ENCODE assay signal across 20 cellular contexts in the genomic region with DNA sequence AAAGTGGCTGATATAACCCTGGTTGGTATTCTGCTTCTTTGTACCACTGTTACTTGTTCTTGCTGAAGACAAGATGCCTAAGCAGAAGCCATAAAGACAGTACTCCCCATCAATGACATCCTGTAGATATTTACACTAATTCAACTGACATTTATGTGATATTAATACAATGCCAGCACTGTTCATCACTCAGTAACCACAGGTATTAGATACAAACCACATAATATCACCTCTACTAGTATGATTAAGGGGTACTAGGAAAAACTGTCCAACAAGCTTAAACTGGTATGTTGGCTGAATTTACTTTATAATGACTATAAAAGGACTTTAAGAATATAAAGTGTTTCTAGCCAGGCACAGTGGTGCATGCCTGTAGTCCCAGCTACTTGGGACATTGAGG.
A peak's percentile ranks its signal among the peaks of the same experiment; 100 is the strongest.
DNase-seq lines count a peak whose midpoint lies in the region; ATAC-seq and TF ChIP-seq lines count a peak whose summit lies in the region.
"Had no signal": no experiment of that assay in that cellular context is flagged by ENCODE, and none has a peak within 500 bp of the region (broad histone marks: within the 10 kb centered on the region; RNA-seq: fewer than 3 reads in every experiment).

No MANE protein-coding gene starts in this region.

- intact Hi-C loops in HCT116 (cut with micrococcal nuclease) = loop anchor here (1.0 kb wide), 1 partner anchor 21 kb away; no protein-coding TSS in a partner anchor

- H3K9ac ChIP-seq in HCT116 (ENCODE audit: low read length) (no peak overlapping the region), fibroblast of lung (ENCODE audit: insufficient read depth, low read length) (no peak overlapping the region)

- peak overlapping the region; percentile 1; the same call in 1 of the 2 replicates for H3K4me2 ChIP-seq in HCT116 (ENCODE audit: low read length)
- peak overlapping the region; percentile 25 for H3K4me2 ChIP-seq in fibroblast of lung (ENCODE audit: extremely low read depth, insufficient read depth, low read length)

- no peak overlapping the region for H2AFZ ChIP-seq in HCT116 (ENCODE audit: low read depth, low read length, poor library complexity, severe bottlenecking)
- no peak overlapping the region for H2AFZ ChIP-seq in fibroblast of lung (ENCODE audit: low read length)

- no peaks in the 10 kb centered on the region for H3K27me3 ChIP-seq in HCT116 (ENCODE audit: insufficient read depth, low read length)
- no peaks in the 10 kb centered on the region for H3K27me3 ChIP-seq in RWPE2 (ENCODE audit: insufficient read depth, poor library complexity, severe bottlenecking)
- H3K27me3 ChIP-seq in fibroblast of lung (ENCODE audit: control insufficient read depth, insufficient read depth, low read length) = no peaks in the 10 kb centered on the region
- H3K27me3 ChIP-seq: body of pancreas had no signal

- H3K4me3 ChIP-seq in HCT116 (replicated peaks in 1 of 2; ENCODE audit: low read depth in 1 of 2, low read length in 2 of 2) (no peak overlapping the region), RWPE2 (ENCODE audit: severe bottlenecking) (no peak overlapping the region), fibroblast of lung (replicated peaks in 1 of 4; ENCODE audit: control extremely low read depth in 1 of 4, insufficient read depth in 1 of 4, low read depth in 3 of 4, low read length in 4 of 4) (peak overlapping the region in 1 of 4 experiments; percentile 5)
- H3K4me3 ChIP-seq: body of pancreas had no signal

- H3K9me2 ChIP-seq in HCT116 (ENCODE audit: insufficient read depth) = no peaks in the 10 kb centered on the region

- H3K4me1 ChIP-seq in HCT116 (ENCODE audit: control insufficient read depth in 1 of 2, insufficient read depth in 2 of 2, low read length in 2 of 2) = peaks cover 7 to 29% of the 10 kb centered on the region in 2 experiments; a peak in 3 of 4 replicates
- peaks cover 71% of the 10 kb centered on the region for H3K4me1 ChIP-seq in RWPE2 (ENCODE audit: insufficient read depth, poor library complexity, severe bottlenecking)
- H3K4me1 ChIP-seq in fibroblast of lung (ENCODE audit: control insufficient read depth, extremely low read depth, insufficient read depth, low read length) = peaks cover 14% of the 10 kb centered on the region

- H3K36me3 ChIP-seq in HCT116 (ENCODE audit: control insufficient read depth in 1 of 2, insufficient read depth in 2 of 2, low read length in 2 of 2) (peaks cover 9 to 20% of the 10 kb centered on the region in 2 experiments; a peak in 2 of 4 replicates), RWPE2 (ENCODE audit: low read depth) (peaks cover 82% of the 10 kb centered on the region), fibroblast of lung (ENCODE audit: control insufficient read depth, insufficient read depth, low read length) (peaks cover 14% of the 10 kb centered on the region)

- peak overlapping the region; percentile 46; the same call in 1 of the 2 replicates for H3K27ac ChIP-seq in 22Rv1
- H3K27ac ChIP-seq in HCT116 (ENCODE audit: low read depth, low read length) = no peak overlapping the region
- H3K27ac ChIP-seq in RWPE2 (ENCODE audit: poor library complexity, severe bottlenecking) = peak overlapping the region; percentile 78
- no peak overlapping the region for H3K27ac ChIP-seq in fibroblast of lung (ENCODE audit: insufficient read depth, low read length)
- H3K27ac ChIP-seq: C4-2B had no signal

- H3K79me2 ChIP-seq in HCT116 (ENCODE audit: insufficient read depth, low read length) (peaks cover 97% of the 10 kb centered on the region), fibroblast of lung (ENCODE audit: control insufficient read depth, insufficient read depth, low read length) (peaks cover 97% of the 10 kb centered on the region)

- no peak for TF ChIP-seq CTCF in 22Rv1 (IDR thresholded peaks at IDR 0.05)
- TF ChIP-seq CTCF in HCT116 (IDR thresholded peaks at IDR 0.05 in 2 of 3, conservative IDR thresholded peaks at IDR 0.05 in 1 of 3; ENCODE audit: borderline replicate concordance in 1 of 3, insufficient read depth in 1 of 3, low read depth in 2 of 3, low read length in 2 of 3) = no peak
- TF ChIP-seq CTCF in RWPE2 (IDR thresholded peaks at IDR 0.05; ENCODE audit: poor library complexity, severe bottlenecking) = no peak
- TF ChIP-seq CTCF in fibroblast of lung (conservative IDR thresholded peaks at IDR 0.05 in 1 of 2, IDR thresholded peaks at IDR 0.05 in 1 of 2; ENCODE audit: low read depth in 1 of 2, low read length in 2 of 2) = no peak

- TF ChIP-seq RAD21 in HCT116 (IDR thresholded peaks at IDR 0.05; ENCODE audit: low read depth) = no peak

- TF ChIP-seq POLR2A in HCT116 (IDR thresholded peaks at IDR 0.05; ENCODE audit: borderline replicate concordance, extremely low read depth, insufficient read depth, insufficient read length) = no peak

- no peak for DNase-seq in HCT116 (ENCODE audit: low read depth, low spot score)
- no peak for DNase-seq in RWPE2 (ENCODE audit: low spot score)
- DNase-seq in fibroblast of lung (ENCODE audit: low read depth in 2 of 2) = peak in 1 of 2 donors; percentile 63
- no peak for DNase-seq in GDM1 (lab: John Stamatoyannopoulos, UW)
- no peak for DNase-seq in activated CD4-positive, alpha-beta T cell treated with anti-CD3 and anti-CD28 coated beads, Interleukin-2, amount 50 U/mL, for 1 hour
- no peak for DNase-seq in AG20443 (ENCODE audit: low spot score)
- DNase-seq: activated CD8-positive, alpha-beta memory T cell treated with anti-CD3 and anti-CD28 coated beads, Interleukin-2, amount 50 U/mL, for 48 hours; activated naive CD8-positive, alpha-beta T cell treated with anti-CD3 and anti-CD28 coated beads, Interleukin-2, amount 10 ng/mL, durations not matched to agents 7 days and 5 days; body of pancreas; glutamatergic neuron; KBM-7; mesendoderm; naive B cell; NCI-H1694 treated with DMSO at 0.1 percent for 48 hours; SIG-M5; stimulated activated CD4-positive, alpha-beta T cell treated with anti-CD3 and anti-CD28 coated beads, Interleukin-12 subunit alpha, Interleukin-12 subunit beta, amount 100 ng/mL, for 4 hours; T-cell had no signal

- CTCF ChIA-PET in HCT116 (lab: Charles Lee) = no interaction called here

- H3K9me3 ChIP-seq in HCT116 (ENCODE audit: control insufficient read depth in 1 of 2, insufficient read depth in 1 of 2, low read depth in 1 of 2, low read length in 2 of 2) (no peaks in the 10 kb centered on the region), RWPE2 (ENCODE audit: severe bottlenecking) (no peaks in the 10 kb centered on the region), fibroblast of lung (ENCODE audit: control insufficient read depth, insufficient read depth, low read depth, low read length) (no peaks in the 10 kb centered on the region)
- H3K9me3 ChIP-seq: body of pancreas had no signal

- POLR2A ChIA-PET in HCT116 (lab: Charles Lee) = no interaction called here

- ATAC-seq in HCT116 (peak; percentile 67), RWPE2 (ENCODE audit: low read depth) (peak; percentile 72), GM18520 (IDR thresholded peaks at IDR 0.05; ENCODE audit: unreplicated experiment) (no peak)
- ATAC-seq: body of pancreas, T-cell had no signal

- no TSS peak for BruUV-seq in HCT116 (replicated peaks; lab: Mats Ljungman, UMichigan)

- RAD21 ChIA-PET in HCT116 (lab: Charles Lee; ENCODE audit: low non-redundant PET in 1 of 2, low total read pairs in 2 of 2, uncharacterized antibody in 2 of 2, unreplicated experiment in 2 of 2) = no interaction called here

- peaks cover 12% of the 10 kb centered on the region; the same call in 1 of the 2 replicates for H4K20me1 ChIP-seq in HCT116 (ENCODE audit: insufficient read depth)
- H4K20me1 ChIP-seq in fibroblast of lung (ENCODE audit: control insufficient read depth, extremely low read depth, insufficient read depth, low read length) = peaks cover 13% of the 10 kb centered on the region

TF ChIP-seq in HCT116, 20 proteins besides CTCF, POLR2A, EP300 and RAD21:
- TF ChIP-seq, protein P1, sequence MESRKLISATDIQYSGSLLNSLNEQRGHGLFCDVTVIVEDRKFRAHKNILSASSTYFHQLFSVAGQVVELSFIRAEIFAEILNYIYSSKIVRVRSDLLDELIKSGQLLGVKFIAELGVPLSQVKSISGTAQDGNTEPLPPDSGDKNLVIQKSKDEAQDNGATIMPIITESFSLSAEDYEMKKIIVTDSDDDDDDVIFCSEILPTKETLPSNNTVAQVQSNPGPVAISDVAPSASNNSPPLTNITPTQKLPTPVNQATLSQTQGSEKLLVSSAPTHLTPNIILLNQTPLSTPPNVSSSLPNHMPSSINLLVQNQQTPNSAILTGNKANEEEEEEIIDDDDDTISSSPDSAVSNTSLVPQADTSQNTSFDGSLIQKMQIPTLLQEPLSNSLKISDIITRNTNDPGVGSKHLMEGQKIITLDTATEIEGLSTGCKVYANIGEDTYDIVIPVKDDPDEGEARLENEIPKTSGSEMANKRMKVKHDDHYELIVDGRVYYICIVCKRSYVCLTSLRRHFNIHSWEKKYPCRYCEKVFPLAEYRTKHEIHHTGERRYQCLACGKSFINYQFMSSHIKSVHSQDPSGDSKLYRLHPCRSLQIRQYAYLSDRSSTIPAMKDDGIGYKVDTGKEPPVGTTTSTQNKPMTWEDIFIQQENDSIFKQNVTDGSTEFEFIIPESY (IDR thresholded peaks at IDR 0.05; ENCODE audit: extremely low read depth, insufficient replicate concordance, low read length) = no peak
- TF ChIP-seq ZNF274 (IDR thresholded peaks at IDR 0.05; ENCODE audit: low read depth, low read length) (no peak), JUND (IDR thresholded peaks at IDR 0.05) (no peak), ELF1 (IDR thresholded peaks at IDR 0.05; ENCODE audit: borderline replicate concordance, low read depth) (no peak)

Comparison
In these comparisons a context has a peak if more than half of its experiments do, and no peak if none do; other contexts are left out.
1. H3K27ac ChIP-seq: peak in 22Rv1 (single experiment) and RWPE2 (single experiment); none in HCT116 (single experiment) and fibroblast of lung (single experiment).